Comparison of ENCODE assay signal across 1 cellular context in the genomic region with DNA sequence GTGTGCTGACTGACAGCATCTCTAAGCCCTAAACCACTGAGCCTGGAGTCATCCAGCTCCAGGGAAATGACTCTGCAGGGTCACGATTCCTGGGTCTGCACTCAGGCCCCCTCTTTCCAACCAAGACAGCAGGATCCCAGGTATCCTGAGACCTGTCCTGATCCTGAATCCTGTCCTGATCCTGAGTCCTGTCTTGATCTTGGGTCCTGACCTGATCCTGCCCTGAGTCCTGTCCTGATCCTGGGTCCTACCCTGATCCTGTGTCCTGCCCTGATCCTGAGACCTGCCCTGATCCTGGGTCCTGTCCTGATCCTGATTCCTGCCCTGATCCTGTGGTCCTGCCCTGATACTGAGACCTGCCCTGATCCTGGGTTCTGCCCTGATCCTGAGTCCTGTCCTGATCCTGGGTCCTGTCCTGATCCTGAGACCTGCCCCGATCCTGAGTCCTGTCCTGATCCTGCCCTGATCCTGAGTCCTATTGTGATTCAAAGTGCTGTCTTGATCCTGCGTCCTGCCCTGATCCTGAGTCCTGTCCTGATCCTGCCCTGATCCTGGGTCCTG.
TF ChIP-seq lines count a peak whose summit lies in the region.

No MANE protein-coding gene starts in this region.

TF ChIP-seq in IMR-90, 13 proteins besides CTCF, POLR2A, EP300 and RAD21 (continued from another document):
- TF ChIP-seq MAZ (IDR thresholded peaks at IDR 0.05; ENCODE audit: borderline replicate concordance, low read depth, low read length): no peak
- TF ChIP-seq RCOR1 (IDR thresholded peaks at IDR 0.05; ENCODE audit: insufficient replicate concordance, low read length): no peak
- TF ChIP-seq, protein P1, sequence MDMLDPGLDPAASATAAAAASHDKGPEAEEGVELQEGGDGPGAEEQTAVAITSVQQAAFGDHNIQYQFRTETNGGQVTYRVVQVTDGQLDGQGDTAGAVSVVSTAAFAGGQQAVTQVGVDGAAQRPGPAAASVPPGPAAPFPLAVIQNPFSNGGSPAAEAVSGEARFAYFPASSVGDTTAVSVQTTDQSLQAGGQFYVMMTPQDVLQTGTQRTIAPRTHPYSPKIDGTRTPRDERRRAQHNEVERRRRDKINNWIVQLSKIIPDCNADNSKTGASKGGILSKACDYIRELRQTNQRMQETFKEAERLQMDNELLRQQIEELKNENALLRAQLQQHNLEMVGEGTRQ (IDR thresholded peaks at IDR 0.05; ENCODE audit: low read depth, low read length): no peak
- no peak for TF ChIP-seq FOS (IDR thresholded peaks at IDR 0.05; ENCODE audit: low read depth, low read length)
- TF ChIP-seq CEBPB (IDR thresholded peaks at IDR 0.05; ENCODE audit: low read depth, low read length): no peak
- no peak for TF ChIP-seq MAFK (IDR thresholded peaks at IDR 0.05; ENCODE audit: low read depth, low read length)
- no peak for TF ChIP-seq NFE2L2 (IDR thresholded peaks at IDR 0.05; ENCODE audit: low read depth, low read length)
- TF ChIP-seq BHLHE40 (IDR thresholded peaks at IDR 0.05; ENCODE audit: low read depth, low read length): no peak
